10 cellular contexts compared by ENCODE assay signal in the genomic region with DNA sequence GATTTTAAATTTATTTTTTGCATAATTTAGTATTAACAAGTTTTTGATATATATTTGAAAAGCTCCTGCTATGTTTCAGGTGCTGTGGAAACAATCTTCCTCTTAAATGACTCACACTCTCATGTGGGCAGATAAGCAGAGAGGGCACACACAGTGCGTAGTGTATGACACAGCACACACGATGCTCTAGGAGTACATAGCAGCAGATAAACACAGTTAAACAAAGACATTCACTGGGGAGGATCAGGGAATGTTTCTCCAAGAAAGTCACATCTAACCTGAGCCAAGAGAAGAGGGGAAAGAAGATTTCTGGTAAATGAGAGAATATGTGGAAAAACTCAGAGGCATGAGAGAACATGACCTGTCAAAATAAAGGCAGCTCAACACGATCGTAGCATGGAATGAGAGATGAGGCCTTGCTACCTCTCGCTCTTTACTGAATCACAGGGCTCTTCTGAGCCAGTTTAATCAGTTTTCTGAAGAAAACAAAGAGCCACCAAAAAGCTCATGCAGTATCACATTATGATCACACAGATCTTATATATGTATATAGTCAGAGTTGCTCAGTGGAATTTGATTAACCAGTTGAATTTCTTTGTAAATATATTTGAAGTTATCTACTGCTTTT.
DNase-seq lines count a peak whose midpoint lies in the region; ATAC-seq, FAIRE-seq and TF ChIP-seq lines count a peak whose summit lies in the region.
"Had no signal": no experiment of that assay in that cellular context is flagged by ENCODE, and none has a peak within 500 bp of the region (broad histone marks: within the 10 kb centered on the region; RNA-seq: fewer than 3 reads in every experiment).

No MANE protein-coding gene starts in this region.

- H3K9ac ChIP-seq in HepG2 (ENCODE audit: insufficient read depth, low read depth, low read length): no peak overlapping the region

- H3K27me3 ChIP-seq in HepG2 (ENCODE audit: control insufficient read depth in 1 of 2, insufficient read depth in 2 of 2, low read length in 2 of 2): no peaks in the 10 kb centered on the region
- no peaks in the 10 kb centered on the region for H3K27me3 ChIP-seq in right lobe of liver
- no peaks in the 10 kb centered on the region for H3K27me3 ChIP-seq in lung (ENCODE audit: control insufficient read depth, insufficient read depth)

- H3K4me1 ChIP-seq in HepG2 (ENCODE audit: insufficient read depth, low read length): no peaks in the 10 kb centered on the region
- no peaks in the 10 kb centered on the region for H3K4me1 ChIP-seq in right lobe of liver
- H3K4me1 ChIP-seq in lung (ENCODE audit: control insufficient read depth in 2 of 2, insufficient read depth in 2 of 2, low read length in 2 of 2): peaks cover 0 to 3% of the 10 kb centered on the region in 2 donors

- H3K36me3 ChIP-seq in HepG2 (replicated peaks in 1 of 2; ENCODE audit: control insufficient read depth in 1 of 2, insufficient read depth in 2 of 2, low read length in 2 of 2) (no peaks in the 10 kb centered on the region), right lobe of liver (no peaks in the 10 kb centered on the region), lung (ENCODE audit: control insufficient read depth in 2 of 2, insufficient read depth in 2 of 2, low read length in 2 of 2) (no peaks in the 10 kb centered on the region)

- H3K79me2 ChIP-seq in HepG2 (ENCODE audit: insufficient read depth, low read length): no peaks in the 10 kb centered on the region

- DNase-seq in HepG2 (ENCODE audit: low spot score): peak; percentile 4
- no peak for DNase-seq in right lobe of liver
- DNase-seq in cardiac fibroblast (ENCODE audit: low read depth in 2 of 2): peak; percentile 95 to 97
- DNase-seq in lung (ENCODE audit: low spot score): no peak
- DNase-seq in NCI-H2029 (lab: John Stamatoyannopoulos, UW): no peak
- no peak for DNase-seq in activated gamma-delta T cell (lab: John Stamatoyannopoulos, UW)
- DNase-seq: NCI-H2227 treated with DMSO at 0.1 percent for 48 hours had no signal

- no peak for FAIRE-seq in HepG2 (lab: Jason Lieb, UNC)

- no peak for ATAC-seq in HepG2
- no peak for ATAC-seq in right lobe of liver
- ATAC-seq in lung (ENCODE audit: insufficient read depth, low FRiP score): peak; percentile 69
- ATAC-seq in HG02970 (IDR thresholded peaks at IDR 0.05; ENCODE audit: low FRiP score, unreplicated experiment): no peak
- no peak for ATAC-seq in GM18502 (IDR thresholded peaks at IDR 0.05; ENCODE audit: poor library complexity, unreplicated experiment)

- intact Hi-C loops in HepG2 (cut with micrococcal nuclease; ENCODE audit: unreplicated experiment) (no loop called here), right lobe of liver (cut with DNase I) (no loop called here)

- CTCF ChIA-PET in HepG2 (lab: Yijun Ruan, JAX; ENCODE audit: low intra/inter-chr PET ratio, low total read pairs): no interaction called here

- no peak overlapping the region for H2AFZ ChIP-seq in HepG2 (ENCODE audit: low read length)

- H3K9me3 ChIP-seq in HepG2 (ENCODE audit: low read length) (no peaks in the 10 kb centered on the region), right lobe of liver (no peaks in the 10 kb centered on the region), lung (ENCODE audit: control insufficient read depth in 2 of 2, insufficient read depth in 1 of 2, low read length in 1 of 2) (no peaks in the 10 kb centered on the region)

- H3K4me2 ChIP-seq in HepG2 (ENCODE audit: low read depth, low read length): no peak overlapping the region

- no peak overlapping the region for H3K4me3 ChIP-seq in HepG2 (replicated peaks in 1 of 3; ENCODE audit: insufficient read depth in 1 of 3, low read depth in 2 of 3, low read length in 3 of 3)
- no peak overlapping the region for H3K4me3 ChIP-seq in right lobe of liver
- no peak overlapping the region for H3K4me3 ChIP-seq in cardiac fibroblast (replicated peaks in 1 of 2; ENCODE audit: low read depth in 2 of 2, low read length in 2 of 2)
- no peak overlapping the region for H3K4me3 ChIP-seq in lung

- in situ Hi-C loops in HepG2 (cut with HindIII; ENCODE audit: extremely low pct_ligation_motif_present, low pct_unique_long_range_greater_than_20kb): no loop called here

- no TSS peak for BruUV-seq in HepG2 (replicated peaks; lab: Mats Ljungman, UMichigan)

- POLR2A ChIA-PET in HepG2 (lab: Yijun Ruan, JAX): no interaction called here

- TF ChIP-seq POLR2A in HepG2 (IDR thresholded peaks at IDR 0.05; ENCODE audit: insufficient read depth in 1 of 2, low read depth in 2 of 2, low read length in 2 of 2) (no peak), right lobe of liver (IDR thresholded peaks at IDR 0.05) (no peak)

- WGBS in HepG2 (ENCODE audit: low lambda C conversion rate): 86% methylated on average over 5 of the region's 5 CpGs
- 60% methylated on average over 5 of the region's 5 CpGs for WGBS in right lobe of liver (ENCODE audit: insufficient coverage, low coverage, low lambda C conversion rate, missing lambda C conversion rate)
- WGBS in lung, 2 donors: 67 to 93% methylated on average over 5 of the region's 5 CpGs

- TF ChIP-seq EP300 in HepG2 (IDR thresholded peaks at IDR 0.05; ENCODE audit: low read depth in 2 of 2, low read length in 2 of 2) (no peak), HepG2 (CRISPR knock-in tag; IDR thresholded peaks at IDR 0.05; ENCODE audit: borderline replicate concordance) (no peak)

- H3K27ac ChIP-seq in HepG2 (ENCODE audit: extremely low read length, insufficient read depth, low read length) (no peak overlapping the region), right lobe of liver (no peak overlapping the region), lung (ENCODE audit: low read depth in 1 of 2, low read length in 1 of 2) (peak overlapping the region in 1 of 2 donors; percentile 88)
- H3K27ac ChIP-seq: VCaP had no signal

- no peaks in the 10 kb centered on the region for H4K20me1 ChIP-seq in HepG2 (ENCODE audit: insufficient read depth, low read length)

- TF ChIP-seq RAD21 in HepG2 (CRISPR knock-in tag; IDR thresholded peaks at IDR 0.05): no peak

- no peak for TF ChIP-seq CTCF in HepG2 (CRISPR knock-in tag; IDR thresholded peaks at IDR 0.05)
- TF ChIP-seq CTCF in right lobe of liver (IDR thresholded peaks at IDR 0.05): no peak
- no peak for TF ChIP-seq CTCF in cardiac fibroblast (IDR thresholded peaks at IDR 0.05; ENCODE audit: low read depth, low read length)
- no peak for TF ChIP-seq CTCF in lung (IDR thresholded peaks at IDR 0.05; ENCODE audit: control extremely low read depth, extremely low read depth)

TF ChIP-seq in HepG2, 621 proteins besides CTCF, POLR2A, EP300 and RAD21 (continues in another document):
- no peak for TF ChIP-seq POLR2AphosphoS2 (IDR thresholded peaks at IDR 0.05; ENCODE audit: low read depth, low read length)
- TF ChIP-seq HNRNPLL (IDR thresholded peaks at IDR 0.05; ENCODE audit: low read depth, low read length, poor library complexity, severe bottlenecking): no peak
- TF ChIP-seq NFE2L2 (IDR thresholded peaks at IDR 0.05; ENCODE audit: low read length): no peak
- TF ChIP-seq ZNF296 (CRISPR knock-in tag; conservative IDR thresholded peaks at IDR 0.05): no peak
- no peak for TF ChIP-seq FIP1L1 (IDR thresholded peaks at IDR 0.05; ENCODE audit: borderline replicate concordance, insufficient read depth, low read depth, low read length)
- no peak for TF ChIP-seq SRSF1 (optimal IDR thresholded peaks at IDR 0.05; ENCODE audit: low read depth, low read length)
- TF ChIP-seq ZNF572 (CRISPR knock-in tag; IDR thresholded peaks at IDR 0.05): no peak
- TF ChIP-seq TCF12 (IDR thresholded peaks at IDR 0.05): no peak
- TF ChIP-seq TCF12 (CRISPR knock-in tag; IDR thresholded peaks at IDR 0.05): no peak

Comparison
In these comparisons a context has a peak if more than half of its experiments do, and no peak if none do; other contexts are left out.
1. DNase-seq: peak in HepG2 (single experiment) and cardiac fibroblast (2 of 2); none in right lobe of liver (0 of 3), lung (single experiment), NCI-H2029 (single experiment) and activated gamma-delta T cell (single experiment).